13 cellular contexts compared by ENCODE assay signal in the genomic region with DNA sequence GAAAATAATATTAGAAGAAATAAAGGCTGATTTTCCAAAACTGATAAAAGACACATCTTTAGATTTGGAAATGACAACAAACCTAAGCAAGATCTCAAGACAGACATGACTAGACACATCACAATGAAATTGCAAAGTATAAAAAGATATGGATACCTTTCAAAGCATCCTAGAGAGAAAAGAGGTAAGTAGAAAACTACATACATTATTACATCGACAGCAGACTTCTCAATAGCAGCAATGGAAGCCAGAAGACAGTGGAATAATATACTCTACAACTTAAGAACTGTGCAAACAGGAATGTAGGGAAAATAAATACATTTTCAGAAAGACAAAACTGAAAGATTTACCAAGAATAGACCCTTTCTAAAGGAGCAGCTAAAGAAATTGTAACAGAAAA. TPM values are rescaled to one million over a fixed set of nuclear protein-coding genes. Genes with fewer than 3 reads are reported as not detected.
DNase-seq lines count a peak whose midpoint lies in the region; ATAC-seq and TF ChIP-seq lines count a peak whose summit lies in the region.
"Had no signal": no experiment of that assay in that cellular context is flagged by ENCODE, and none has a peak within 500 bp of the region (broad histone marks: within the 10 kb centered on the region; RNA-seq: fewer than 3 reads in every experiment).

No MANE protein-coding gene starts in this region.

- ATAC-seq in HG02884 (IDR thresholded peaks at IDR 0.05; ENCODE audit: unreplicated experiment), result no peak
- ATAC-seq: activated T-cell treated with anti-CD3 and anti-CD28 coated beads, Interleukin-2, amount 50 U/mL, for 72 hours; left lung had no signal

- no peak overlapping the region for H3K4me3 ChIP-seq in choroid plexus epithelial cell (ENCODE audit: low read depth, low read length)
- H3K4me3 ChIP-seq: left lung had no signal

- DNase-seq in SIG-M5 treated with dmso at 0.1 percent for 504 hours (lab: John Stamatoyannopoulos, UW; ENCODE audit: unreplicated experiment) (peak; percentile 19), SIG-M5 (lab: John Stamatoyannopoulos, UW) (no peak), NCI-H226 (peak; percentile 1), choroid plexus epithelial cell (ENCODE audit: low read depth) (peak; percentile 42), renal cortical epithelial cell (ENCODE audit: low read depth) (peak; percentile 29), activated T-cell treated with anti-CD3 and anti-CD28 coated beads for 4 hours (no peak), NCI-H1436 (lab: John Stamatoyannopoulos, UW) (no peak)
- DNase-seq: activated T-cell treated with anti-CD3 and anti-CD28 coated beads, Interleukin-2, amount 50 U/mL, for 72 hours; BE2C; left lung; NCI-H187; stimulated activated CD4-positive, alpha-beta T cell treated with anti-CD3 and anti-CD28 coated beads, Interleukin-15, amount 100 ng/mL, for 24 hours had no signal

- TF ChIP-seq CTCF in choroid plexus epithelial cell (conservative IDR thresholded peaks at IDR 0.05; ENCODE audit: low read depth, low read length), result no peak

RNA-seq across cellular contexts. Expression of a gene that starts 50.2 kb away (rescaled TPM):
- total RNA-seq in renal cortical epithelial cell, result 28.7 and 29.5 TPM in 2 replicates

Comparison
In these comparisons a context has a peak if more than half of its experiments do, and no peak if none do; other contexts are left out.
1. DNase-seq: peak in SIG-M5 treated with dmso at 0.1 percent for 504 hours (single experiment), NCI-H226 (single experiment), choroid plexus epithelial cell (single experiment) and renal cortical epithelial cell (single experiment); none in SIG-M5 (single experiment), activated T-cell treated with anti-CD3 and anti-CD28 coated beads for 4 hours (single experiment) and NCI-H1436 (single experiment).